1 cellular context compared by ENCODE assay signal in genomic region chr10:22927661-22928403, GRCh38.
TF ChIP-seq lines count a peak whose summit lies in the region.

Gene ARMC3 (plus strand): TSS chr10:22928053. CDS start chr10:22931997, 3,944 bp downstream.

TF ChIP-seq in HepG2, 621 proteins besides CTCF, POLR2A, EP300 and RAD21 (continued from another document and continues in another):
- TF ChIP-seq MNT (IDR thresholded peaks at IDR 0.05) (peak; percentile 27; the same call in 1 of the 2 replicates), ZNF839 (CRISPR knock-in tag; IDR thresholded peaks at IDR 0.05; ENCODE audit: borderline replicate concordance) (no peak), MEIS1 (CRISPR knock-in tag; IDR thresholded peaks at IDR 0.05; ENCODE audit: borderline replicate concordance) (no peak), ZSCAN9 (CRISPR knock-in tag; IDR thresholded peaks at IDR 0.05; ENCODE audit: borderline replicate concordance) (no peak), MZF1 (CRISPR knock-in tag; IDR thresholded peaks at IDR 0.05; ENCODE audit: borderline replicate concordance) (no peak), MXD1 (CRISPR knock-in tag; IDR thresholded peaks at IDR 0.05) (0 out of 2 replicates have a peak, but pooled peaks have one; percentile 29), SP1 (IDR thresholded peaks at IDR 0.05) (no peak), SP1 (CRISPR knock-in tag; IDR thresholded peaks at IDR 0.05) (no peak), SP4 (CRISPR knock-in tag; IDR thresholded peaks at IDR 0.05) (0 out of 2 replicates have a peak, but pooled peaks have one; percentile 21), MXI1 (IDR thresholded peaks at IDR 0.05; ENCODE audit: borderline replicate concordance, low read depth, low read length) (peak; percentile 44; the same call in 1 of the 3 replicates), ESRRA (CRISPR knock-in tag; IDR thresholded peaks at IDR 0.05; ENCODE audit: low read depth) (no peak), ZNF597 (CRISPR knock-in tag; IDR thresholded peaks at IDR 0.05) (no peak), ZNF747 (CRISPR knock-in tag; IDR thresholded peaks at IDR 0.05; ENCODE audit: borderline replicate concordance) (0 out of 2 replicates have a peak, but pooled peaks have one; percentile 28), ETV6 (CRISPR knock-in tag; conservative IDR thresholded peaks at IDR 0.05) (no peak), PLRG1 (conservative IDR thresholded peaks at IDR 0.05) (no peak), SALL1 (CRISPR knock-in tag; IDR thresholded peaks at IDR 0.05) (peak; percentile 60; the same call in 1 of the 2 replicates), THAP9 (CRISPR knock-in tag; IDR thresholded peaks at IDR 0.05; ENCODE audit: borderline replicate concordance) (no peak), HDAC2 (CRISPR knock-in tag; IDR thresholded peaks at IDR 0.05) (no peak), PHF8 (CRISPR knock-in tag; IDR thresholded peaks at IDR 0.05) (no peak), ZMYM4 (CRISPR knock-in tag; IDR thresholded peaks at IDR 0.05) (peak; percentile 16; the same call in 1 of the 2 replicates), ZBTB43 (CRISPR knock-in tag; conservative IDR thresholded peaks at IDR 0.05) (no peak), SRY (CRISPR knock-in tag; IDR thresholded peaks at IDR 0.05) (no peak), NFYB (CRISPR knock-in tag; IDR thresholded peaks at IDR 0.05) (no peak), ZNF251 (CRISPR knock-in tag; IDR thresholded peaks at IDR 0.05) (no peak), RFX1 (IDR thresholded peaks at IDR 0.05) (peak; percentile 85), GZF1 (CRISPR knock-in tag; IDR thresholded peaks at IDR 0.05) (no peak), ZSCAN31 (CRISPR knock-in tag; IDR thresholded peaks at IDR 0.05; ENCODE audit: low read depth) (no peak), FOXM1 (CRISPR knock-in tag; IDR thresholded peaks at IDR 0.05) (no peak), ZNF564 (CRISPR knock-in tag; IDR thresholded peaks at IDR 0.05) (no peak), ZHX2 (IDR thresholded peaks at IDR 0.05; ENCODE audit: low read depth) (no peak), ZHX2 (CRISPR knock-in tag; IDR thresholded peaks at IDR 0.05; ENCODE audit: borderline replicate concordance) (no peak), ATM (IDR thresholded peaks at IDR 0.05; ENCODE audit: borderline replicate concordance) (no peak), ZBTB25 (CRISPR knock-in tag; IDR thresholded peaks at IDR 0.05) (no peak), RBAK (CRISPR knock-in tag; IDR thresholded peaks at IDR 0.05) (no peak), BORCS8-MEF2B (CRISPR knock-in tag; IDR thresholded peaks at IDR 0.05) (peak; percentile 53; the same call in 1 of the 2 replicates), ATF1 (CRISPR knock-in tag; IDR thresholded peaks at IDR 0.05) (no peak), ZSCAN12 (CRISPR knock-in tag; IDR thresholded peaks at IDR 0.05) (no peak), ZNF501 (CRISPR knock-in tag; IDR thresholded peaks at IDR 0.05) (0 out of 2 replicates have a peak, but pooled peaks have one; percentile 50), FOSL2 (CRISPR knock-in tag; IDR thresholded peaks at IDR 0.05) (no peak), FOXJ3 (CRISPR knock-in tag; IDR thresholded peaks at IDR 0.05; ENCODE audit: borderline replicate concordance) (peak; percentile 67; the same call in 1 of the 2 replicates), CCDC6 (CRISPR knock-in tag; IDR thresholded peaks at IDR 0.05) (0 out of 2 replicates have a peak, but pooled peaks have one; percentile 36), ZNF414 (CRISPR knock-in tag; IDR thresholded peaks at IDR 0.05) (no peak)
